In genomic region chr2:188326669-188327301, GRCh38 we compare ENCODE assay signal across 16 cellular contexts. TPM values are rescaled to one million over a fixed set of nuclear protein-coding genes. Genes with fewer than 3 reads are reported as not detected.
A peak's percentile ranks its signal among the peaks of the same experiment; 100 is the strongest.
DNase-seq lines count a peak whose midpoint lies in the region; ATAC-seq, FAIRE-seq and TF ChIP-seq lines count a peak whose summit lies in the region.
"Had no signal": no experiment of that assay in that cellular context is flagged by ENCODE, and none has a peak within 500 bp of the region (broad histone marks: within the 10 kb centered on the region; RNA-seq: fewer than 3 reads in every experiment).

No MANE protein-coding gene starts in this region.

- POLR2A ChIA-PET in WTC11 (lab: Charles Lee), result no interaction called here

- FAIRE-seq in islet of Langerhans (lab: Jason Lieb, UNC), result peak; percentile 97

- H3K27me3 ChIP-seq in cardiac muscle cell (no peaks in the 10 kb centered on the region), left ventricle myocardium inferior (ENCODE audit: low read depth) (no peaks in the 10 kb centered on the region)
- H3K27me3 ChIP-seq: sigmoid colon had no signal

- H3K4me1 ChIP-seq in cardiac muscle cell (ENCODE audit: low read depth) (peaks cover 27% of the 10 kb centered on the region), left ventricle myocardium inferior (peaks cover 22% of the 10 kb centered on the region)

- peak overlapping the region; percentile 75; the same call in 1 of the 2 replicates for H3K27ac Mint-ChIP-seq in WTC11
- H3K27ac Mint-ChIP-seq: activated CD8-positive, alpha-beta T cell treated with anti-CD3 and anti-CD28 coated beads, Interleukin-2, amount 10 ng/mL, durations not matched to agents 7 days and 5 days; dendritic cell treated with granulocyte-macrophage colony-stimulating factor and Interleukin-4, amounts not matched to agents 40 ng/mL and 50 ng/mL, for 4 days had no signal

- H3K36me3 ChIP-seq in cardiac muscle cell (no peaks in the 10 kb centered on the region), left ventricle myocardium inferior (no peaks in the 10 kb centered on the region)
- H3K36me3 ChIP-seq: sigmoid colon, thoracic aorta had no signal

- H3K27ac ChIP-seq in cardiac muscle cell (peak overlapping the region; percentile 22), left ventricle myocardium inferior (replicated peaks) (no peak overlapping the region)
- H3K27ac ChIP-seq: HL-60, sigmoid colon, thoracic aorta had no signal

- no peak overlapping the region for H3K4me3 Mint-ChIP-seq in WTC11
- H3K4me3 Mint-ChIP-seq: activated CD8-positive, alpha-beta T cell treated with anti-CD3 and anti-CD28 coated beads, Interleukin-2, amount 10 ng/mL, durations not matched to agents 7 days and 5 days; dendritic cell treated with granulocyte-macrophage colony-stimulating factor and Interleukin-4, amounts not matched to agents 40 ng/mL and 50 ng/mL, for 4 days had no signal

- intact Hi-C loops in left ventricle myocardium inferior (cut with micrococcal nuclease), result no loop called here

- DNase-seq in cardiac muscle cell (ENCODE audit: low read depth in 1 of 2, low spot score in 1 of 2) (peak; percentile 24 to 69), left ventricle myocardium inferior (no peak), WTC11 (ENCODE audit: low spot score) (no peak), UCSD-AML1 (lab: John Stamatoyannopoulos, UW; ENCODE audit: unreplicated experiment) (no peak), NCI-H526 treated with DMSO at 0.1 percent for 48 hours (lab: John Stamatoyannopoulos, UW) (no peak)
- DNase-seq: ACHN; activated CD8-positive, alpha-beta T cell treated with anti-CD3 and anti-CD28 coated beads, Interleukin-2, amount 10 ng/mL, durations not matched to agents 7 days and 5 days; activated naive CD4-positive, alpha-beta T cell treated with anti-CD3 and anti-CD28 coated beads, Interleukin-2, amount 50 U/mL, for 16 hours; sigmoid colon had no signal

- H3K27me3 Mint-ChIP-seq in WTC11 (ENCODE audit: low read depth), result no peaks in the 10 kb centered on the region
- H3K27me3 Mint-ChIP-seq: dendritic cell treated with granulocyte-macrophage colony-stimulating factor and Interleukin-4, amounts not matched to agents 40 ng/mL and 50 ng/mL, for 4 days had no signal

- peaks cover 41% of the 10 kb centered on the region for H3K4me1 Mint-ChIP-seq in WTC11

- H3K4me3 ChIP-seq in cardiac muscle cell (no peak overlapping the region), left ventricle myocardium inferior (no peak overlapping the region)
- H3K4me3 ChIP-seq: sigmoid colon, thoracic aorta had no signal

- ATAC-seq in WTC11, result no peak
- no peak for ATAC-seq in GM18868 (IDR thresholded peaks at IDR 0.05; ENCODE audit: unreplicated experiment)
- ATAC-seq in HG02610 (IDR thresholded peaks at IDR 0.05; ENCODE audit: unreplicated experiment), result no peak
- ATAC-seq: activated CD8-positive, alpha-beta T cell treated with anti-CD3 and anti-CD28 coated beads, Interleukin-2, amount 10 ng/mL, durations not matched to agents 7 days and 5 days had no signal

- H3K9me3 ChIP-seq in cardiac muscle cell (ENCODE audit: low read depth) (no peaks in the 10 kb centered on the region), left ventricle myocardium inferior (replicated peaks) (no peaks in the 10 kb centered on the region)
- H3K9me3 ChIP-seq: sigmoid colon, thoracic aorta had no signal

- TF ChIP-seq CTCF in cardiac muscle cell (IDR thresholded peaks at IDR 0.05; ENCODE audit: low read depth, low read length) (no peak), left ventricle myocardium inferior (IDR thresholded peaks at IDR 0.05; ENCODE audit: borderline replicate concordance) (no peak), WTC11 (IDR thresholded peaks at IDR 0.05) (no peak)

- H3K9me3 Mint-ChIP-seq in WTC11, result no peaks in the 10 kb centered on the region
- H3K9me3 Mint-ChIP-seq: dendritic cell treated with granulocyte-macrophage colony-stimulating factor and Interleukin-4, amounts not matched to agents 40 ng/mL and 50 ng/mL, for 4 days had no signal

- CTCF ChIA-PET in WTC11 (lab: Charles Lee), result interaction anchor here (2.9 kb wide), 1 partner anchor 34 kb away, joined by 11 read pairs; the partner anchor contains the start of gene GULP1

- H3K36me3 Mint-ChIP-seq in WTC11, result no peaks in the 10 kb centered on the region

TF ChIP-seq in WTC11, 78 proteins besides CTCF, POLR2A, EP300 and RAD21:
- TF ChIP-seq USF2 (CRISPR knock-in tag; IDR thresholded peaks at IDR 0.05), result no peak
- no peak for TF ChIP-seq USF1 (CRISPR knock-in tag; IDR thresholded peaks at IDR 0.05)
- no peak for TF ChIP-seq PREB (CRISPR knock-in tag; IDR thresholded peaks at IDR 0.05; ENCODE audit: borderline replicate concordance)
- no peak for TF ChIP-seq AR (CRISPR knock-in tag; IDR thresholded peaks at IDR 0.05)
TF ChIP-seq in WTC11: peak in this region for 0.

RNA-seq across cellular contexts. Expression of gene GULP1, which starts 35.1 kb away (rescaled TPM):
- 32.7 and 41.2 TPM in 2 replicates for total RNA-seq in cardiac muscle cell
- polyA plus RNA-seq in cardiac muscle cell, result 28.3 and 41.4 TPM in 2 replicates
- total RNA-seq in left ventricle myocardium inferior, result 5.7 TPM
- total RNA-seq in WTC11 (2021), result 75.1 to 82.1 TPM (median 80.5 TPM) in 3 replicates
- total RNA-seq: activated CD8-positive, alpha-beta T cell treated with anti-CD3 and anti-CD28 coated beads, Interleukin-2, amount 10 ng/mL, durations not matched to agents 7 days and 5 days; T-helper 1 cell treated with Interleukin-12 subunit alpha and Interleukin-12 subunit beta and Interleukin-4 antibody, amounts not matched to agents 30 ng/mL and 1 ng/mL, for 36 hours had no signal

Comparison
In these comparisons a context has a peak if more than half of its experiments do, and no peak if none do; other contexts are left out.
1. DNase-seq: peak in cardiac muscle cell (2 of 2); none in left ventricle myocardium inferior (single experiment), WTC11 (single experiment), UCSD-AML1 (single experiment) and NCI-H526 treated with DMSO at 0.1 percent for 48 hours (single experiment).